In the genomic region with DNA sequence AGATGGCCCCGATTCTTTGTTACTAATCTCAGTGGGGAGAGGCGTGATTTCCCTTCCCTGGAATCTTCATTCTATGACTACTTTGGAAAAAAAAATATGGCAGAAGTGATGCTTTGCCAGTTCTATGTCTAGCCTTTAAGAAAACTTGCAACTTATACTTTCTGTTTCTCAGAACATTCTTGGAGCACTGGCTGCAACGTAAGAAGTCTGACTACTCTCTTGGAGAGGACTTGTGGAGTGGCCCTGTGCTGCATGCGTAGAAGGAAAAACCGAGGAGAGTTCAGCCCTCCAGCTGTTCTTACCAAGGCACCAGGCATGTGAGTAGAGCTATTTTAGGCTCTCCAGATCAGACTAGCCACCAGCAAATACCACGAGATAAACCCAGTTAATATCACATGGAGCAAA, we compare ENCODE assay signal across 27 cellular contexts.
DNase-seq lines count a peak whose midpoint lies in the region; ATAC-seq and TF ChIP-seq lines count a peak whose summit lies in the region.
"Had no signal": no experiment of that assay in that cellular context is flagged by ENCODE, and none has a peak within 500 bp of the region (broad histone marks: within the 10 kb centered on the region; RNA-seq: fewer than 3 reads in every experiment).

No MANE protein-coding gene starts in this region.

- no peak overlapping the region for H3K4me3 Mint-ChIP-seq in WTC11
- no peak overlapping the region for H3K4me3 Mint-ChIP-seq in activated CD8-positive, alpha-beta T cell treated with anti-CD3 and anti-CD28 coated beads, Interleukin-2, amount 10 ng/mL, durations not matched to agents 7 days and 5 days
- H3K4me3 Mint-ChIP-seq: activated CD4-positive, alpha-beta T cell treated with anti-CD3 and anti-CD28 coated beads, Interleukin-2, amount 10 ng/mL, durations not matched to agents 24 days and 14 days; stimulated activated naive CD8-positive, alpha-beta T cell treated with anti-CD3 and anti-CD28 coated beads, Interleukin-15, Interleukin-2, amounts not matched to agents 100 ng/mL and 50 ng/mL, for 24 hours had no signal

- CTCF ChIA-PET in WTC11 (lab: Charles Lee), result no interaction called here
- CTCF ChIA-PET in activated CD8-positive, alpha-beta T cell treated with anti-CD3 and anti-CD28 coated beads, Interleukin-2, amount 10 ng/mL, durations not matched to agents 7 days and 5 days (lab: Charles Lee), result no interaction called here

- intact Hi-C loops in left ventricle myocardium inferior (cut with micrococcal nuclease), result no loop called here

- H2AFZ ChIP-seq in osteoblast (ENCODE audit: low read length), result peak overlapping the region; percentile 47

- no peaks in the 10 kb centered on the region for H3K36me3 Mint-ChIP-seq in WTC11
- H3K36me3 Mint-ChIP-seq in activated CD8-positive, alpha-beta T cell treated with anti-CD3 and anti-CD28 coated beads, Interleukin-2, amount 10 ng/mL, durations not matched to agents 7 days and 5 days (ENCODE audit: low read depth), result no peaks in the 10 kb centered on the region

- H4K20me1 ChIP-seq in osteoblast (ENCODE audit: insufficient read depth, low read length), result no peaks in the 10 kb centered on the region

- H3K4me1 ChIP-seq in left ventricle myocardium inferior, result peaks cover 25% of the 10 kb centered on the region
- H3K4me1 ChIP-seq in osteoblast (ENCODE audit: insufficient read depth, low read length), result peaks cover 5% of the 10 kb centered on the region
- H3K4me1 ChIP-seq: gastroesophageal sphincter, upper lobe of left lung had no signal

- H3K4me1 Mint-ChIP-seq in WTC11, result peaks cover 7% of the 10 kb centered on the region
- no peaks in the 10 kb centered on the region for H3K4me1 Mint-ChIP-seq in activated CD8-positive, alpha-beta T cell treated with anti-CD3 and anti-CD28 coated beads, Interleukin-2, amount 10 ng/mL, durations not matched to agents 7 days and 5 days (ENCODE audit: low read depth)
- H3K4me1 Mint-ChIP-seq: activated CD4-positive, alpha-beta T cell treated with anti-CD3 and anti-CD28 coated beads, Interleukin-2, amount 10 ng/mL, durations not matched to agents 24 days and 14 days had no signal

- H3K9me3 Mint-ChIP-seq in WTC11, result no peaks in the 10 kb centered on the region
- no peaks in the 10 kb centered on the region for H3K9me3 Mint-ChIP-seq in activated CD8-positive, alpha-beta T cell treated with anti-CD3 and anti-CD28 coated beads, Interleukin-2, amount 10 ng/mL, durations not matched to agents 7 days and 5 days (ENCODE audit: insufficient read depth)
- H3K9me3 Mint-ChIP-seq: activated CD4-positive, alpha-beta T cell treated with anti-CD3 and anti-CD28 coated beads, Interleukin-2, amount 10 ng/mL, durations not matched to agents 24 days and 14 days had no signal

- peak; percentile 71; the same call in 1 of the 2 replicates for ATAC-seq in WTC11
- no peak for ATAC-seq in activated CD8-positive, alpha-beta T cell treated with anti-CD3 and anti-CD28 coated beads, Interleukin-2, amount 10 ng/mL, durations not matched to agents 7 days and 5 days
- ATAC-seq in HG02678 (IDR thresholded peaks at IDR 0.05; ENCODE audit: unreplicated experiment), result no peak
- ATAC-seq: A549, gastroesophageal sphincter, GM12878, left lobe of liver, mucosa of descending colon, sciatic nerve had no signal

- H3K27me3 ChIP-seq in left ventricle myocardium inferior (ENCODE audit: low read depth), result no peaks in the 10 kb centered on the region
- no peaks in the 10 kb centered on the region for H3K27me3 ChIP-seq in osteoblast (ENCODE audit: insufficient read depth, low read length)
- H3K27me3 ChIP-seq: gastroesophageal sphincter, upper lobe of left lung had no signal

- H3K9me3 ChIP-seq in left ventricle myocardium inferior (replicated peaks) (no peaks in the 10 kb centered on the region), osteoblast (ENCODE audit: low read depth, low read length) (no peaks in the 10 kb centered on the region)
- H3K9me3 ChIP-seq: A549, gastroesophageal sphincter, mucosa of descending colon, upper lobe of left lung had no signal

- H3K27ac Mint-ChIP-seq in WTC11, result no peak overlapping the region
- no peak overlapping the region for H3K27ac Mint-ChIP-seq in activated CD8-positive, alpha-beta T cell treated with anti-CD3 and anti-CD28 coated beads, Interleukin-2, amount 10 ng/mL, durations not matched to agents 7 days and 5 days
- H3K27ac Mint-ChIP-seq: activated CD4-positive, alpha-beta T cell treated with anti-CD3 and anti-CD28 coated beads, Interleukin-2, amount 10 ng/mL, durations not matched to agents 24 days and 14 days; stimulated activated naive CD8-positive, alpha-beta T cell treated with anti-CD3 and anti-CD28 coated beads, Interleukin-15, Interleukin-2, amounts not matched to agents 100 ng/mL and 50 ng/mL, for 24 hours had no signal

- TF ChIP-seq CTCF in WTC11 (IDR thresholded peaks at IDR 0.05) (no peak), left ventricle myocardium inferior (IDR thresholded peaks at IDR 0.05; ENCODE audit: borderline replicate concordance) (no peak), osteoblast (IDR thresholded peaks at IDR 0.05; ENCODE audit: extremely low read depth, low read depth, low read length) (no peak)

- peak; percentile 2 for DNase-seq in ELF-1 (ENCODE audit: low read depth, low spot score)
- DNase-seq in WTC11 (ENCODE audit: low spot score), result no peak
- DNase-seq in left ventricle myocardium inferior, result no peak
- DNase-seq in osteoblast (ENCODE audit: insufficient read length, low spot score, missing footprints), result peak; percentile 1
- no peak for DNase-seq in activated CD8-positive, alpha-beta T cell treated with anti-CD3 and anti-CD28 coated beads, Interleukin-2, amount 10 ng/mL, durations not matched to agents 7 days and 5 days
- DNase-seq in SKM-1 (lab: John Stamatoyannopoulos, UW; ENCODE audit: unreplicated experiment), result no peak
- DNase-seq in stimulated activated CD8-positive, alpha-beta memory T cell treated with anti-CD3 and anti-CD28 coated beads, Interleukin-4, amount 100 ng/mL, for 48 hours, result no peak
- DNase-seq: activated CD4-positive, alpha-beta T cell treated with anti-CD3 and anti-CD28 coated beads, Interleukin-2, amount 10 ng/mL, durations not matched to agents 24 days and 14 days; activated CD8-positive, alpha-beta memory T cell treated with anti-CD3 and anti-CD28 coated beads, Interleukin-2, amount 50 U/mL, for 48 hours; activated effector memory CD4-positive, alpha-beta T cell treated with anti-CD3 and anti-CD28 coated beads, Interleukin-2, amount 50 U/mL, for 16 hours; C1 segment of cervical spinal cord; dermis blood vessel endothelial cell; mucosa of descending colon; MV-4-11; NCI-H1930; NCI-H446; NK-92 treated with Interleukin-12 subunit alpha and Interleukin-12 subunit beta, amount 100 ng/mL, for 24 hours; stimulated activated CD4-positive, alpha-beta T cell treated with anti-CD3 and anti-CD28 coated beads, Interleukin-2, amount 100 ng/mL, for 24 hours had no signal

- no peaks in the 10 kb centered on the region for H3K27me3 Mint-ChIP-seq in WTC11 (ENCODE audit: low read depth)
- no peaks in the 10 kb centered on the region for H3K27me3 Mint-ChIP-seq in activated CD8-positive, alpha-beta T cell treated with anti-CD3 and anti-CD28 coated beads, Interleukin-2, amount 10 ng/mL, durations not matched to agents 7 days and 5 days (ENCODE audit: low read depth)
- H3K27me3 Mint-ChIP-seq: stimulated activated naive CD8-positive, alpha-beta T cell treated with anti-CD3 and anti-CD28 coated beads, Interleukin-15, Interleukin-2, amounts not matched to agents 100 ng/mL and 50 ng/mL, for 24 hours had no signal

- no peak overlapping the region for H3K4me2 ChIP-seq in osteoblast (ENCODE audit: insufficient read depth, low read length)
- H3K4me2 ChIP-seq: A549 had no signal

- H3K27ac ChIP-seq in left ventricle myocardium inferior (replicated peaks) (peak overlapping the region; percentile 64), osteoblast (ENCODE audit: low read depth, low read length) (peak overlapping the region; percentile 47)
- H3K27ac ChIP-seq: A549, gastroesophageal sphincter, RWPE1, upper lobe of left lung had no signal

- H3K36me3 ChIP-seq in left ventricle myocardium inferior (no peaks in the 10 kb centered on the region), osteoblast (ENCODE audit: insufficient read depth, low read length) (no peaks in the 10 kb centered on the region)
- H3K36me3 ChIP-seq: gastroesophageal sphincter, upper lobe of left lung had no signal

- H3K79me2 ChIP-seq in osteoblast (ENCODE audit: insufficient read depth, low read length), result no peaks in the 10 kb centered on the region

- peak overlapping the region; percentile 3 for H3K4me3 ChIP-seq in left ventricle myocardium inferior
- H3K4me3 ChIP-seq in osteoblast (ENCODE audit: insufficient read depth, low read length), result no peak overlapping the region
- H3K4me3 ChIP-seq: A549, gastroesophageal sphincter, GM12878, mucosa of descending colon, upper lobe of left lung had no signal

- POLR2A ChIA-PET in WTC11 (lab: Charles Lee), result no interaction called here
- POLR2A ChIA-PET in activated CD8-positive, alpha-beta T cell treated with anti-CD3 and anti-CD28 coated beads, Interleukin-2, amount 10 ng/mL, durations not matched to agents 7 days and 5 days (lab: Charles Lee), result no interaction called here

TF ChIP-seq in WTC11, 78 proteins besides CTCF, POLR2A, EP300 and RAD21:
- TF ChIP-seq OVOL2 (CRISPR knock-in tag; IDR thresholded peaks at IDR 0.05; ENCODE audit: borderline replicate concordance) (no peak), MXD4 (CRISPR knock-in tag; IDR thresholded peaks at IDR 0.05; ENCODE audit: borderline replicate concordance) (no peak), ZNF396 (CRISPR knock-in tag; IDR thresholded peaks at IDR 0.05; ENCODE audit: borderline replicate concordance) (no peak), TEAD1 (CRISPR knock-in tag; IDR thresholded peaks at IDR 0.05) (no peak), JUN (CRISPR knock-in tag; IDR thresholded peaks at IDR 0.05) (no peak)
- TF ChIP-seq, protein P1, sequence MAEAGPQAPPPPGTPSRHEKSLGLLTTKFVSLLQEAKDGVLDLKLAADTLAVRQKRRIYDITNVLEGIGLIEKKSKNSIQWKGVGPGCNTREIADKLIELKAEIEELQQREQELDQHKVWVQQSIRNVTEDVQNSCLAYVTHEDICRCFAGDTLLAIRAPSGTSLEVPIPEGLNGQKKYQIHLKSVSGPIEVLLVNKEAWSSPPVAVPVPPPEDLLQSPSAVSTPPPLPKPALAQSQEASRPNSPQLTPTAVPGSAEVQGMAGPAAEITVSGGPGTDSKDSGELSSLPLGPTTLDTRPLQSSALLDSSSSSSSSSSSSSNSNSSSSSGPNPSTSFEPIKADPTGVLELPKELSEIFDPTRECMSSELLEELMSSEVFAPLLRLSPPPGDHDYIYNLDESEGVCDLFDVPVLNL (CRISPR knock-in tag; IDR thresholded peaks at IDR 0.05; ENCODE audit: borderline replicate concordance, low read depth), result no peak

Comparison
In these comparisons a context has a peak if more than half of its experiments do, and no peak if none do; other contexts are left out.
1. DNase-seq: peak in ELF-1 (single experiment) and osteoblast (single experiment); none in WTC11 (single experiment), left ventricle myocardium inferior (single experiment), activated CD8-positive, alpha-beta T cell treated with anti-CD3 and anti-CD28 coated beads, Interleukin-2, amount 10 ng/mL, durations not matched to agents 7 days and 5 days (single experiment), SKM-1 (single experiment) and stimulated activated CD8-positive, alpha-beta memory T cell treated with anti-CD3 and anti-CD28 coated beads, Interleukin-4, amount 100 ng/mL, for 48 hours (single experiment).